Comparison of ENCODE assay signal across 1 cellular context in the genomic region with DNA sequence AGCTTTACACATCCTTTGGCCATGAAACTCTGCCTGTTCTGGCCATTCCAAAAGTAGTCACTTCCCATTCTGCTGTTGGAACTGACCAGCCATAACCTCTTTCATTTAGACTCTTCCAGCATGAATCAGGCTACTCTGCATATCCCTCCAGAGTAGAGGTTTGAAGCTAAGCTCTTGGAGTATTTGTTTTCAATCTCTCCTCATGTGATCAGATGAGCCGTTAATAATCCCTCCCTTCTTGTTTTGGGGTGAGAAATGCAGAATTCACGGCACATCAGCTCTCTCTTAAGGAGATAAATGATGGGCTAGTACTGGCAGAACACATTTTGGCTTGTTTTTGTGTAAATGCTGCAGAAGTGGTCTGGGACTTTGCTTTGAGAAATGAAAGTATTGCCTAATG.
TF ChIP-seq lines count a peak whose summit lies in the region.

No MANE protein-coding gene starts in this region.

TF ChIP-seq in H1, 55 proteins besides CTCF, POLR2A, EP300 and RAD21:
- TF ChIP-seq BACH1 (IDR thresholded peaks at IDR 0.05; ENCODE audit: low read length) (no peak), KDM1A (IDR thresholded peaks at IDR 0.05; ENCODE audit: borderline replicate concordance, low read length) (no peak), RFX5 (IDR thresholded peaks at IDR 0.05; ENCODE audit: borderline replicate concordance, low read depth, low read length) (no peak), JUND (IDR thresholded peaks at IDR 0.05; ENCODE audit: low read length) (no peak), NANOG (IDR thresholded peaks at IDR 0.05; ENCODE audit: insufficient read depth, low read depth, low read length, poor library complexity, severe bottlenecking) (no peak)
- TF ChIP-seq, protein P1, sequence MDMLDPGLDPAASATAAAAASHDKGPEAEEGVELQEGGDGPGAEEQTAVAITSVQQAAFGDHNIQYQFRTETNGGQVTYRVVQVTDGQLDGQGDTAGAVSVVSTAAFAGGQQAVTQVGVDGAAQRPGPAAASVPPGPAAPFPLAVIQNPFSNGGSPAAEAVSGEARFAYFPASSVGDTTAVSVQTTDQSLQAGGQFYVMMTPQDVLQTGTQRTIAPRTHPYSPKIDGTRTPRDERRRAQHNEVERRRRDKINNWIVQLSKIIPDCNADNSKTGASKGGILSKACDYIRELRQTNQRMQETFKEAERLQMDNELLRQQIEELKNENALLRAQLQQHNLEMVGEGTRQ (IDR thresholded peaks at IDR 0.05; ENCODE audit: low read length) = no peak
